8 cellular contexts compared by ENCODE assay signal in genomic region chr5:133930061-133930823, GRCh38.
DNase-seq lines count a peak whose midpoint lies in the region; ATAC-seq, FAIRE-seq and TF ChIP-seq lines count a peak whose summit lies in the region.

No MANE protein-coding gene starts in this region.

- no peak overlapping the region for H3K4me3 ChIP-seq in astrocyte of the cerebellum (ENCODE audit: low read depth, low read length)

- in situ Hi-C loops in astrocyte of the cerebellum (cut with HindIII; ENCODE audit: low sequenced_read_pairs): no loop called here

- no peak for FAIRE-seq in D721Med (lab: Jason Lieb, UNC)

- DNase-seq in AG08395 (ENCODE audit: low spot score) (peak; percentile 75), T-helper 9 cell (peak; percentile 7), astrocyte of the cerebellum (ENCODE audit: low read depth) (peak; percentile 39), D721Med (ENCODE audit: insufficient read length, low spot score) (no peak), NCI-H1092 (lab: John Stamatoyannopoulos, UW) (no peak)
- peak; percentile 85 for DNase-seq in stimulated activated CD4-positive, alpha-beta T cell treated with anti-CD3 and anti-CD28 coated beads, Interleukin-15, amount 100 ng/mL, for 24 hours
- DNase-seq in NK-92 treated with Interleukin-12 subunit alpha and Interleukin-12 subunit beta, amount 100 ng/mL, for 24 hours (lab: John Stamatoyannopoulos, UW): no peak

- no peak for TF ChIP-seq CTCF in astrocyte of the cerebellum (IDR thresholded peaks at IDR 0.05; ENCODE audit: low read depth, low read length, missing control alignments)
- TF ChIP-seq CTCF in D721Med (IDR thresholded peaks at IDR 0.05; ENCODE audit: insufficient read depth, missing control alignments): no peak

- ATAC-seq in GM21381 (IDR thresholded peaks at IDR 0.05; ENCODE audit: unreplicated experiment): peak; percentile 40

Comparison
In these comparisons a context has a peak if more than half of its experiments do, and no peak if none do; other contexts are left out.
1. DNase-seq: peak in AG08395 (single experiment), T-helper 9 cell (single experiment), astrocyte of the cerebellum (single experiment) and stimulated activated CD4-positive, alpha-beta T cell treated with anti-CD3 and anti-CD28 coated beads, Interleukin-15, amount 100 ng/mL, for 24 hours (single experiment); none in D721Med (single experiment), NCI-H1092 (single experiment) and NK-92 treated with Interleukin-12 subunit alpha and Interleukin-12 subunit beta, amount 100 ng/mL, for 24 hours (single experiment).